In genomic region chr4:1730532-1731135, GRCh38 we compare ENCODE assay signal across 16 cellular contexts. TPM values are rescaled to one million over a fixed set of nuclear protein-coding genes. Genes with fewer than 3 reads are reported as not detected.
DNase-seq lines count a peak whose midpoint lies in the region; ATAC-seq, FAIRE-seq and TF ChIP-seq lines count a peak whose summit lies in the region.
"Had no signal": no experiment of that assay in that cellular context is flagged by ENCODE, and none has a peak within 500 bp of the region (broad histone marks: within the 10 kb centered on the region; RNA-seq: fewer than 3 reads in every experiment).

No MANE protein-coding gene starts in this region.

- DNase-seq in activated CD8-positive, alpha-beta T cell treated with anti-CD3 and anti-CD28 coated beads for 36 hours = no peak
- DNase-seq in activated CD8-positive, alpha-beta T cell treated with anti-CD3 and anti-CD28 coated beads, Interleukin-2, amount 10 ng/mL, durations not matched to agents 7 days and 5 days = no peak
- DNase-seq in M059J (ENCODE audit: low read depth) = peak; percentile 47
- no peak for DNase-seq in astrocyte (ENCODE audit: low read depth)
- DNase-seq in osteoblast (ENCODE audit: insufficient read length, low spot score, missing footprints) = peak; percentile 74
- DNase-seq in KG1 (lab: John Stamatoyannopoulos, UW) = no peak
- DNase-seq in activated CD8-positive, alpha-beta memory T cell treated with anti-CD3 and anti-CD28 coated beads, Interleukin-2, amount 50 U/mL, for 4 hours = no peak
- DNase-seq: 8988T; CD8-positive, alpha-beta memory T cell; NCI-H187; NCI-H69; NK-92 treated with Interleukin-12 subunit alpha and Interleukin-12 subunit beta, amount 100 ng/mL, for 24 hours had no signal

- TF ChIP-seq CTCF in activated CD8-positive, alpha-beta T cell treated with anti-CD3 and anti-CD28 coated beads for 36 hours (IDR thresholded peaks at IDR 0.05) = no peak
- TF ChIP-seq CTCF in astrocyte (IDR thresholded peaks at IDR 0.05; ENCODE audit: insufficient read depth, low read depth, low read length) = no peak
- no peak for TF ChIP-seq CTCF in osteoblast (IDR thresholded peaks at IDR 0.05; ENCODE audit: extremely low read depth, low read depth, low read length)

- H3K4me2 ChIP-seq in astrocyte (ENCODE audit: low read length) (peak overlapping the region; percentile 47), osteoblast (ENCODE audit: insufficient read depth, low read length) (no peak overlapping the region)
- H3K4me2 ChIP-seq: BLaER1 had no signal

- no peak for ATAC-seq in activated CD8-positive, alpha-beta T cell treated with anti-CD3 and anti-CD28 coated beads for 36 hours
- ATAC-seq in activated CD8-positive, alpha-beta T cell treated with anti-CD3 and anti-CD28 coated beads, Interleukin-2, amount 10 ng/mL, durations not matched to agents 7 days and 5 days = no peak
- ATAC-seq in GM18519 (IDR thresholded peaks at IDR 0.05; ENCODE audit: low FRiP score, unreplicated experiment) = no peak

- H2AFZ ChIP-seq in astrocyte (ENCODE audit: low read depth, low read length) = no peak overlapping the region
- H2AFZ ChIP-seq in osteoblast (ENCODE audit: low read length) = no peak overlapping the region

- peaks cover 72% of the 10 kb centered on the region for H3K79me2 ChIP-seq in astrocyte (ENCODE audit: insufficient read depth, low read length)
- H3K79me2 ChIP-seq in osteoblast (ENCODE audit: insufficient read depth, low read length) = peaks cover 70% of the 10 kb centered on the region

- peaks cover 70% of the 10 kb centered on the region for H3K36me3 Mint-ChIP-seq in activated CD8-positive, alpha-beta T cell treated with anti-CD3 and anti-CD28 coated beads for 36 hours (ENCODE audit: low read depth)
- peaks cover 90% of the 10 kb centered on the region for H3K36me3 Mint-ChIP-seq in activated CD8-positive, alpha-beta T cell treated with anti-CD3 and anti-CD28 coated beads, Interleukin-2, amount 10 ng/mL, durations not matched to agents 7 days and 5 days (ENCODE audit: low read depth)
- peaks cover 9% of the 10 kb centered on the region for H3K36me3 Mint-ChIP-seq in astrocyte (ENCODE audit: low read depth, unreplicated experiment)

- no peaks in the 10 kb centered on the region for H3K9me3 Mint-ChIP-seq in activated CD8-positive, alpha-beta T cell treated with anti-CD3 and anti-CD28 coated beads for 36 hours
- H3K9me3 Mint-ChIP-seq in activated CD8-positive, alpha-beta T cell treated with anti-CD3 and anti-CD28 coated beads, Interleukin-2, amount 10 ng/mL, durations not matched to agents 7 days and 5 days (ENCODE audit: insufficient read depth) = no peaks in the 10 kb centered on the region
- H3K9me3 Mint-ChIP-seq in astrocyte (ENCODE audit: unreplicated experiment) = no peaks in the 10 kb centered on the region
- H3K9me3 Mint-ChIP-seq: CD8-positive, alpha-beta memory T cell had no signal

- H3K27ac ChIP-seq in astrocyte (ENCODE audit: low read depth, low read length) = peak overlapping the region; percentile 43
- no peak overlapping the region for H3K27ac ChIP-seq in osteoblast (ENCODE audit: low read depth, low read length)
- H3K27ac ChIP-seq: BLaER1 had no signal

- H4K20me1 ChIP-seq in astrocyte (ENCODE audit: insufficient read depth, low read length) (peaks cover 45% of the 10 kb centered on the region), osteoblast (ENCODE audit: insufficient read depth, low read length) (peaks cover 12% of the 10 kb centered on the region)

- H3K9ac ChIP-seq in astrocyte (ENCODE audit: low read length) = no peak overlapping the region
- H3K9ac ChIP-seq: BLaER1 had no signal

- H3K4me3 Mint-ChIP-seq in activated CD8-positive, alpha-beta T cell treated with anti-CD3 and anti-CD28 coated beads for 36 hours = no peak overlapping the region
- H3K4me3 Mint-ChIP-seq in activated CD8-positive, alpha-beta T cell treated with anti-CD3 and anti-CD28 coated beads, Interleukin-2, amount 10 ng/mL, durations not matched to agents 7 days and 5 days = no peak overlapping the region
- no peak overlapping the region for H3K4me3 Mint-ChIP-seq in astrocyte (ENCODE audit: unreplicated experiment)
- H3K4me3 Mint-ChIP-seq: CD8-positive, alpha-beta memory T cell had no signal

- POLR2A ChIA-PET in activated CD8-positive, alpha-beta T cell treated with anti-CD3 and anti-CD28 coated beads for 36 hours (lab: Charles Lee) = interaction anchor here (0.6 to 1.6 kb wide), 12 partner anchors 9 to 204 kb away, joined by 3 to 6 read pairs (median 4); partner anchors contain the start of genes SLBP, TACC3 and TMEM129
- POLR2A ChIA-PET in activated CD8-positive, alpha-beta T cell treated with anti-CD3 and anti-CD28 coated beads, Interleukin-2, amount 10 ng/mL, durations not matched to agents 7 days and 5 days (lab: Charles Lee) = interaction anchor here (1.5 to 2.1 kb wide), 2 partner anchors 9 to 18 kb away, joined by 5 to 9 read pairs; partner anchors contain the start of genes SLBP, TACC3 and TMEM129

- CTCF ChIA-PET in activated CD8-positive, alpha-beta T cell treated with anti-CD3 and anti-CD28 coated beads for 36 hours (lab: Charles Lee) = interaction anchor here (0.7 to 15.4 kb wide), 8 partner anchors 15 to 118 kb away, joined by 3 to 257 read pairs (median 5); no protein-coding TSS in a partner anchor
- CTCF ChIA-PET in activated CD8-positive, alpha-beta T cell treated with anti-CD3 and anti-CD28 coated beads, Interleukin-2, amount 10 ng/mL, durations not matched to agents 7 days and 5 days (lab: Charles Lee) = interaction anchor here (1.5 to 12.6 kb wide), 6 partner anchors 10 to 38 kb away, joined by 4 to 227 read pairs (median 6); partner anchors contain the start of genes SLBP, TACC3 and TMEM129

- H3K27me3 Mint-ChIP-seq in activated CD8-positive, alpha-beta T cell treated with anti-CD3 and anti-CD28 coated beads for 36 hours = no peaks in the 10 kb centered on the region
- no peaks in the 10 kb centered on the region for H3K27me3 Mint-ChIP-seq in activated CD8-positive, alpha-beta T cell treated with anti-CD3 and anti-CD28 coated beads, Interleukin-2, amount 10 ng/mL, durations not matched to agents 7 days and 5 days (ENCODE audit: low read depth)
- H3K27me3 Mint-ChIP-seq in astrocyte (ENCODE audit: low read depth, unreplicated experiment) = no peaks in the 10 kb centered on the region
- H3K27me3 Mint-ChIP-seq: CD8-positive, alpha-beta memory T cell had no signal

- H3K27me3 ChIP-seq in astrocyte (ENCODE audit: insufficient read depth, low read length) (no peaks in the 10 kb centered on the region), osteoblast (ENCODE audit: insufficient read depth, low read length) (no peaks in the 10 kb centered on the region)
- H3K27me3 ChIP-seq: BLaER1 had no signal

- H3K9me3 ChIP-seq in astrocyte (ENCODE audit: insufficient read depth, low read depth, low read length) (no peaks in the 10 kb centered on the region), osteoblast (ENCODE audit: low read depth, low read length) (no peaks in the 10 kb centered on the region)

- no peak for FAIRE-seq in astrocyte (lab: Jason Lieb, UNC)
- FAIRE-seq: GM12891, GM18507 had no signal

- H3K4me3 ChIP-seq in astrocyte (ENCODE audit: insufficient read depth, low read depth, low read length) (no peak overlapping the region), osteoblast (ENCODE audit: insufficient read depth, low read length) (no peak overlapping the region)
- H3K4me3 ChIP-seq: BLaER1 had no signal

- peaks cover 38% of the 10 kb centered on the region for H3K4me1 Mint-ChIP-seq in activated CD8-positive, alpha-beta T cell treated with anti-CD3 and anti-CD28 coated beads for 36 hours (ENCODE audit: low read depth)
- peaks cover 36% of the 10 kb centered on the region for H3K4me1 Mint-ChIP-seq in activated CD8-positive, alpha-beta T cell treated with anti-CD3 and anti-CD28 coated beads, Interleukin-2, amount 10 ng/mL, durations not matched to agents 7 days and 5 days (ENCODE audit: low read depth)
- H3K4me1 Mint-ChIP-seq in astrocyte (ENCODE audit: low read depth, unreplicated experiment) = peaks cover 19% of the 10 kb centered on the region

- peaks cover 18% of the 10 kb centered on the region for H3K36me3 ChIP-seq in astrocyte (ENCODE audit: insufficient read depth, low read length)
- H3K36me3 ChIP-seq in osteoblast (ENCODE audit: insufficient read depth, low read length) = peaks cover 46% of the 10 kb centered on the region

- peaks cover 30% of the 10 kb centered on the region for H3K4me1 ChIP-seq in astrocyte (ENCODE audit: insufficient read depth, low read length)
- H3K4me1 ChIP-seq in osteoblast (ENCODE audit: insufficient read depth, low read length) = peaks cover 18% of the 10 kb centered on the region

- intact Hi-C loops in activated CD8-positive, alpha-beta T cell treated with anti-CD3 and anti-CD28 coated beads for 36 hours (cut with micrococcal nuclease) = no loop called here

- H3K27ac Mint-ChIP-seq in activated CD8-positive, alpha-beta T cell treated with anti-CD3 and anti-CD28 coated beads for 36 hours = peak overlapping the region; percentile 42
- H3K27ac Mint-ChIP-seq in activated CD8-positive, alpha-beta T cell treated with anti-CD3 and anti-CD28 coated beads, Interleukin-2, amount 10 ng/mL, durations not matched to agents 7 days and 5 days = no peak overlapping the region
- H3K27ac Mint-ChIP-seq in astrocyte (ENCODE audit: unreplicated experiment) = no peak overlapping the region

RNA-seq across cellular contexts. Expression of gene TACC3, which starts 9.3 kb away (rescaled TPM):
- 100 to 1,000 TPM; 190 to 200 TPM for total RNA-seq in activated CD8-positive, alpha-beta T cell treated with anti-CD3 and anti-CD28 coated beads for 36 hours
- total RNA-seq in activated CD8-positive, alpha-beta T cell treated with anti-CD3 and anti-CD28 coated beads, Interleukin-2, amount 10 ng/mL, durations not matched to agents 7 days and 5 days = 100 to 1,000 TPM; 284 to 311 TPM
- 24.0 and 40.6 TPM in 2 replicates for total RNA-seq in M059J (2014; rRNA removed; shearing (Covaris generic))
- total RNA-seq in astrocyte (10.2 and 15.0 TPM in 2 replicates), osteoblast (3.2 and 4.0 TPM in 2 replicates)

RNA-seq across cellular contexts. Expression of gene TMEM129, which starts 9.5 kb away (rescaled TPM):
- 10 to 100 TPM; 17.8 to 18.2 TPM for total RNA-seq in activated CD8-positive, alpha-beta T cell treated with anti-CD3 and anti-CD28 coated beads for 36 hours
- total RNA-seq in activated CD8-positive, alpha-beta T cell treated with anti-CD3 and anti-CD28 coated beads, Interleukin-2, amount 10 ng/mL, durations not matched to agents 7 days and 5 days = 10 to 100 TPM; 21.9 to 22.4 TPM
- total RNA-seq in M059J (2014; rRNA removed; shearing (Covaris generic)) = 25.0 and 37.6 TPM in 2 replicates
- 26.8 and 29.3 TPM in 2 replicates for total RNA-seq in astrocyte
- total RNA-seq in osteoblast = 37.1 and 38.0 TPM in 2 replicates

RNA-seq across cellular contexts. Expression of gene SLBP, which starts 18.5 kb away (rescaled TPM):
- 100 to 1,000 TPM; 115 to 117 TPM for total RNA-seq in activated CD8-positive, alpha-beta T cell treated with anti-CD3 and anti-CD28 coated beads for 36 hours
- 100 to 1,000 TPM; 132 to 136 TPM for total RNA-seq in activated CD8-positive, alpha-beta T cell treated with anti-CD3 and anti-CD28 coated beads, Interleukin-2, amount 10 ng/mL, durations not matched to agents 7 days and 5 days
- 135 and 161 TPM in 2 replicates for total RNA-seq in M059J (2014; rRNA removed; shearing (Covaris generic))
- total RNA-seq in astrocyte (44.5 and 45.1 TPM in 2 replicates), osteoblast (51.9 and 55.7 TPM in 2 replicates)

RNA-seq across cellular contexts. Expression of gene FAM53A, which starts 46.5 kb away (rescaled TPM):
- 1 to 10 TPM; 1.2 to 1.8 TPM for total RNA-seq in activated CD8-positive, alpha-beta T cell treated with anti-CD3 and anti-CD28 coated beads for 36 hours
- total RNA-seq in activated CD8-positive, alpha-beta T cell treated with anti-CD3 and anti-CD28 coated beads, Interleukin-2, amount 10 ng/mL, durations not matched to agents 7 days and 5 days = under 1 TPM; 0.45 to 0.91 TPM
- total RNA-seq in M059J (2014; rRNA removed; shearing (Covaris generic)) = 7.3 TPM in 1 of 2 replicates, not detected in the other
- 2.1 and 3.4 TPM in 2 replicates for total RNA-seq in astrocyte
- total RNA-seq in osteoblast = 3.8 and 4.3 TPM in 2 replicates

Comparison
In these comparisons a context has a peak if more than half of its experiments do, and no peak if none do; other contexts are left out.
1. DNase-seq: peak in M059J (single experiment) and osteoblast (single experiment); none in activated CD8-positive, alpha-beta T cell treated with anti-CD3 and anti-CD28 coated beads for 36 hours (single experiment), activated CD8-positive, alpha-beta T cell treated with anti-CD3 and anti-CD28 coated beads, Interleukin-2, amount 10 ng/mL, durations not matched to agents 7 days and 5 days (single experiment), astrocyte (single experiment), KG1 (single experiment) and activated CD8-positive, alpha-beta memory T cell treated with anti-CD3 and anti-CD28 coated beads, Interleukin-2, amount 50 U/mL, for 4 hours (single experiment).